ENCODE assay signal across 1 cellular context in the genomic region with DNA sequence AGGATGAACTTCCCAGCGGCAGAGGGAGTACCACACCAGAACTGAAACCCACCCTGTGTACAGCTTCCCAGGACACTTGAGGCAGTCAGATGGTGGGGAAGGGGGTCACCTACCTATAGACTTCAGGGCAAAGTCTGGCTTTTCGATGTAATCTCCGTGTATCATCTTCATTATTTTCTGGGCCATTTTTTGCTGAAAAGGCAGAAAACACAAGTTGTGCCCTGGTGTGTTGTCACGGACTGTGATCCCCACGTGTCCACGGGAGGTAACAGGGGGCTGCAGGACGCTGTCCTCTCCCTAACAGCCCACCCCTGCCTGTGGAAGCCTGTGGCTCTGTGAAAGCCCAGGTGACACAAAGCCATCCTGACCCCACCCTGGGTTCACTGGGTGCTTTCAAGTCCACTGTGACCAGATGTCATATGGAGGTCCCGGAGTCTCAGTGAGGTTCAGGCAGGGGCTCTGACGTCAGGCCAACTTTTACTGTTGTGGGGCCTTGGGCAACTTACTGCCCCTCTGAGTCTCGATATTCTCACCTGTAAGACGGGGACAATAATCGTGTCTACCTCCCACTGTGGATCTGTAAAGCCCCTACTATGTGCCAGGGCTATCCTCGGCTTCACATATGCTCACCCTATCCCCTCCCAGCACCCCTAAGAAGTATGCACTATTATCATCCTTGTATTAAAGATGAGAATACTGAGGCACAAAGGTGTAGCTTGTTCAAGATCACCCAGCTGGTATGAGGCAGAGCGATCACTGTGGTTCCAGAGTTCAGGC.
TF ChIP-seq lines count a peak whose summit lies in the region.

No MANE protein-coding gene starts in this region.

TF ChIP-seq in HepG2, 621 proteins besides CTCF, POLR2A, EP300 and RAD21:
- peak; percentile 85 for TF ChIP-seq ZKSCAN1 (IDR thresholded peaks at IDR 0.05; ENCODE audit: low read length)
- TF ChIP-seq GATA4 (IDR thresholded peaks at IDR 0.05; ENCODE audit: borderline replicate concordance, low read depth): no peak
- TF ChIP-seq MAFF (IDR thresholded peaks at IDR 0.05; ENCODE audit: low read depth, low read length): peak; percentile 89
- no peak for TF ChIP-seq HIVEP1 (CRISPR knock-in tag; IDR thresholded peaks at IDR 0.05)
- TF ChIP-seq CREB1 (IDR thresholded peaks at IDR 0.05): peak; percentile 73
- no peak for TF ChIP-seq CREB1 (CRISPR knock-in tag; IDR thresholded peaks at IDR 0.05)
- TF ChIP-seq MAFG (CRISPR knock-in tag; IDR thresholded peaks at IDR 0.05): 0 out of 2 replicates have a peak, but pooled peaks have one; percentile 28
- TF ChIP-seq MAFK (conservative IDR thresholded peaks at IDR 0.05 in 1 of 2, IDR thresholded peaks at IDR 0.05 in 1 of 2; ENCODE audit: low read length in 2 of 2): peak; percentile 90 to 95
- no peak for TF ChIP-seq ZFAT (CRISPR knock-in tag; conservative IDR thresholded peaks at IDR 0.05)
- TF ChIP-seq CENPT (CRISPR knock-in tag; IDR thresholded peaks at IDR 0.05; ENCODE audit: low read depth): no peak
TF ChIP-seq in HepG2: peak in this region for 5.
